24 cellular contexts compared by ENCODE assay signal in genomic region chr2:240416821-240417220, GRCh38.
"Had no signal": no experiment of that assay in that cellular context is flagged by ENCODE, and none has a peak within 500 bp of the region (broad histone marks: within the 10 kb centered on the region; RNA-seq: fewer than 3 reads in every experiment).

No MANE protein-coding gene starts in this region.

- H3K27me3 ChIP-seq: colonic mucosa, gastrocnemius medialis, heart right ventricle had no signal

- H3K36me3 ChIP-seq: colonic mucosa, esophagus squamous epithelium, gastrocnemius medialis, heart right ventricle, left ventricle myocardium inferior, lower lobe of right lung had no signal

- H3K9me3 ChIP-seq: colonic mucosa, gastrocnemius medialis had no signal

- H3K4me3 Mint-ChIP-seq: dendritic cell treated with granulocyte-macrophage colony-stimulating factor and Interleukin-4, amounts not matched to agents 40 ng/mL and 50 ng/mL, for 4 days; effector memory CD8-positive, alpha-beta T cell; endodermal cell had no signal

- ATAC-seq: effector memory CD8-positive, alpha-beta T cell; esophagus mucosa; gastrocnemius medialis; heart right ventricle; left colon; left lobe of liver; lower lobe of right lung had no signal

- H3K27ac Mint-ChIP-seq: dendritic cell treated with granulocyte-macrophage colony-stimulating factor and Interleukin-4, amounts not matched to agents 40 ng/mL and 50 ng/mL, for 4 days; effector memory CD8-positive, alpha-beta T cell; endodermal cell had no signal

- H3K4me1 Mint-ChIP-seq: endodermal cell had no signal

- H3K4me3 ChIP-seq: colonic mucosa, esophagus squamous epithelium, gastrocnemius medialis, heart right ventricle, left ventricle myocardium inferior, lower lobe of right lung had no signal

- H3K27ac ChIP-seq: colonic mucosa, epithelial cell of prostate, esophagus squamous epithelium, gastrocnemius medialis, heart right ventricle, left ventricle myocardium inferior, lower lobe of right lung had no signal

- H3K4me1 ChIP-seq: colonic mucosa, gastrocnemius medialis, left ventricle myocardium inferior, lower lobe of right lung had no signal

- DNase-seq: colonic mucosa; cortex of kidney; effector CD8-positive, alpha-beta T cell; effector memory CD8-positive, alpha-beta T cell; endodermal cell; erythroblast; esophagus squamous epithelium; foreskin fibroblast; foreskin melanocyte; gastrocnemius medialis; glutamatergic neuron; heart right ventricle; hippocampal formation; kidney; kidney glomerular epithelial cell; left colon; left ventricle myocardium inferior; lower lobe of right lung; mesenchymal stem cell; midbrain had no signal
